2 cellular contexts compared by ENCODE assay signal in the genomic region with DNA sequence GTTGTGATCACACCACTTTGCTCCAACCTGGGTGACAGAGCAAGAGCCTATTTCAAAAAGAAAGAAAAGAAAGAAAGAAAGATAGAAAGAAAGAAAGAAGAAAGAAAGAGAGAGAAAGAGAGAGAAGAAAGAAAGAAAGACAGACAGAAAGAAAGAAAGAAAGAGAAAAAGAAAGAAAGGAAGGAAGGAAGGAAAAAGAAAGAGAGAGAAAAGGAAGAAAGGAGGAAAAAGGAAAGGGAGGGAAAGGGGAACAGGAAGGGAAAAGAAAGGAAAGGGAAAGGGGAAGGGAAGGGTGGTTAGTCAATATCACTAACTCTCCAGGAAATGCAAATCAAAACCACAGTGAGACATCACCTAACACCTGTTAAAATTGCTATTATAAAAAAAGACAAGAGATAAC.
A peak's percentile ranks its signal among the peaks of the same experiment; 100 is the strongest.
TF ChIP-seq lines count a peak whose summit lies in the region.

No MANE protein-coding gene starts in this region.

TF ChIP-seq in WTC11, 78 proteins besides CTCF, POLR2A, EP300 and RAD21:
- peak; percentile 65; the same call in 1 of the 2 replicates for TF ChIP-seq ZNF512 (CRISPR knock-in tag; IDR thresholded peaks at IDR 0.05; ENCODE audit: borderline replicate concordance)
- TF ChIP-seq, protein P1, sequence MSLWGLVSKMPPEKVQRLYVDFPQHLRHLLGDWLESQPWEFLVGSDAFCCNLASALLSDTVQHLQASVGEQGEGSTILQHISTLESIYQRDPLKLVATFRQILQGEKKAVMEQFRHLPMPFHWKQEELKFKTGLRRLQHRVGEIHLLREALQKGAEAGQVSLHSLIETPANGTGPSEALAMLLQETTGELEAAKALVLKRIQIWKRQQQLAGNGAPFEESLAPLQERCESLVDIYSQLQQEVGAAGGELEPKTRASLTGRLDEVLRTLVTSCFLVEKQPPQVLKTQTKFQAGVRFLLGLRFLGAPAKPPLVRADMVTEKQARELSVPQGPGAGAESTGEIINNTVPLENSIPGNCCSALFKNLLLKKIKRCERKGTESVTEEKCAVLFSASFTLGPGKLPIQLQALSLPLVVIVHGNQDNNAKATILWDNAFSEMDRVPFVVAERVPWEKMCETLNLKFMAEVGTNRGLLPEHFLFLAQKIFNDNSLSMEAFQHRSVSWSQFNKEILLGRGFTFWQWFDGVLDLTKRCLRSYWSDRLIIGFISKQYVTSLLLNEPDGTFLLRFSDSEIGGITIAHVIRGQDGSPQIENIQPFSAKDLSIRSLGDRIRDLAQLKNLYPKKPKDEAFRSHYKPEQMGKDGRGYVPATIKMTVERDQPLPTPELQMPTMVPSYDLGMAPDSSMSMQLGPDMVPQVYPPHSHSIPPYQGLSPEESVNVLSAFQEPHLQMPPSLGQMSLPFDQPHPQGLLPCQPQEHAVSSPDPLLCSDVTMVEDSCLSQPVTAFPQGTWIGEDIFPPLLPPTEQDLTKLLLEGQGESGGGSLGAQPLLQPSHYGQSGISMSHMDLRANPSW (CRISPR knock-in tag; conservative IDR thresholded peaks at IDR 0.05; ENCODE audit: low read depth): no peak

TF ChIP-seq in neural cell, 6 proteins besides CTCF, POLR2A, EP300 and RAD21 (continued from another document):
- no peak for TF ChIP-seq REST (IDR thresholded peaks at IDR 0.05; ENCODE audit: borderline replicate concordance)
- TF ChIP-seq TAF1 (IDR thresholded peaks at IDR 0.05; ENCODE audit: low read depth): no peak
- TF ChIP-seq MXI1 (conservative IDR thresholded peaks at IDR 0.05; ENCODE audit: poor library complexity, severe bottlenecking): no peak
